8 cellular contexts compared by ENCODE assay signal in the genomic region with DNA sequence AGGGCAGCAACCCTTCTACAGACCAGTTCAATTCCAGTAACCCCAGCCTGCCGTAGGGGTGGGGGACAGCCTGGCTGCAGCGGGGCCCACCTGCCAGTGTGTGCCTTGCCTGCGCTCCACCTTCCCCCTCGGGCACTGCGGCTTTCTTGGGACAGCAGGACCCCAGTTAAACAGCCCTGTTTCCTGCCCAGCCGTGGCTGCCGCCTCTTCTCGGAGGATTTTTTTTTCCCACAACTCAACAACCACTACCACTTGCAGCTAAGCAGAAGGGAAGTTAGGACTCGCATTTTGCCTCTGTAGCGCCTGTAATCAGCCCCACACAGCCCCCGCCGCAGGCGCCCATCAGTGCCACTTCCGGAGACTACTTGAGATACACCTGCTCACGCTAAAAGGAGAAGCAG.
A peak's percentile ranks its signal among the peaks of the same experiment; 100 is the strongest.
DNase-seq lines count a peak whose midpoint lies in the region; ATAC-seq, FAIRE-seq and TF ChIP-seq lines count a peak whose summit lies in the region.

No MANE protein-coding gene starts in this region.

- TF ChIP-seq CTCF in HEK293 (tag by site-specific recombination; IDR thresholded peaks at IDR 0.05) (no peak), Peyer's patch (IDR thresholded peaks at IDR 0.05) (no peak), HFFc6 (IDR thresholded peaks at IDR 0.05) (no peak)

- intact Hi-C loops in CD4-positive, alpha-beta memory T cell (cut with micrococcal nuclease): no loop called here
- intact Hi-C loops in dendritic cell treated with granulocyte-macrophage colony-stimulating factor and Interleukin-4, amounts not matched to agents 40 ng/mL and 50 ng/mL, for 4 days (cut with micrococcal nuclease): no loop called here

- ATAC-seq in HG03460 (IDR thresholded peaks at IDR 0.05; ENCODE audit: unreplicated experiment): no peak

- no peaks in the 10 kb centered on the region for H3K9me3 Mint-ChIP-seq in CD4-positive, alpha-beta memory T cell
- H3K9me3 Mint-ChIP-seq in dendritic cell treated with granulocyte-macrophage colony-stimulating factor and Interleukin-4, amounts not matched to agents 40 ng/mL and 50 ng/mL, for 4 days: no peaks in the 10 kb centered on the region
- H3K9me3 Mint-ChIP-seq in HFFc6: no peaks in the 10 kb centered on the region

- no peak overlapping the region for H3K27ac ChIP-seq in CD4-positive, alpha-beta memory T cell (ENCODE audit: low read depth, low read length)
- no peak overlapping the region for H3K27ac ChIP-seq in HEK293 (ENCODE audit: extremely low read depth, low read depth, low read length)
- peak overlapping the region in 2 of 4 donors; percentile 15 to 73 for H3K27ac ChIP-seq in Peyer's patch

- no peaks in the 10 kb centered on the region for H3K27me3 Mint-ChIP-seq in CD4-positive, alpha-beta memory T cell
- peaks cover 16% of the 10 kb centered on the region for H3K27me3 Mint-ChIP-seq in dendritic cell treated with granulocyte-macrophage colony-stimulating factor and Interleukin-4, amounts not matched to agents 40 ng/mL and 50 ng/mL, for 4 days
- no peaks in the 10 kb centered on the region for H3K27me3 Mint-ChIP-seq in HFFc6 (ENCODE audit: insufficient read depth)

- peak overlapping the region in 5 of 7 donors; percentile 41 to 70 (median 47) for H3K27ac Mint-ChIP-seq in CD4-positive, alpha-beta memory T cell
- H3K27ac Mint-ChIP-seq in dendritic cell treated with granulocyte-macrophage colony-stimulating factor and Interleukin-4, amounts not matched to agents 40 ng/mL and 50 ng/mL, for 4 days: peak overlapping the region; percentile 46
- no peak overlapping the region for H3K27ac Mint-ChIP-seq in HFFc6

- H3K4me1 ChIP-seq in CD4-positive, alpha-beta memory T cell (ENCODE audit: insufficient read depth, low read length): peaks cover 25% of the 10 kb centered on the region
- H3K4me1 ChIP-seq in HEK293 (ENCODE audit: control insufficient read depth, insufficient read depth, low read length): no peaks in the 10 kb centered on the region; the same call in 1 of the 2 replicates
- peaks cover 3 to 17% (median 14%) of the 10 kb centered on the region in 4 donors for H3K4me1 ChIP-seq in Peyer's patch

- no peaks in the 10 kb centered on the region for H3K9me3 ChIP-seq in CD4-positive, alpha-beta memory T cell (ENCODE audit: control insufficient read depth in 1 of 2, low read length in 2 of 2)
- no peaks in the 10 kb centered on the region for H3K9me3 ChIP-seq in HEK293 (ENCODE audit: control insufficient read depth, insufficient read depth, low read depth, low read length)
- H3K9me3 ChIP-seq in Peyer's patch: no peaks in the 10 kb centered on the region

- CTCF ChIA-PET in CD4-positive, alpha-beta memory T cell (lab: Charles Lee; ENCODE audit: partially characterized antibody): no interaction called here
- CTCF ChIA-PET in HEK293 (lab: Yijun Ruan, JAX): interaction anchor here (0.6 to 0.8 kb wide), 2 partner anchors 54 to 164 kb away, joined by 3 read pairs; no protein-coding TSS in a partner anchor

- no peak overlapping the region for H3K4me3 ChIP-seq in CD4-positive, alpha-beta memory T cell (ENCODE audit: low read length in 2 of 2)
- H3K4me3 ChIP-seq in HEK293 (ENCODE audit: low read depth, low read length): no peak overlapping the region
- H3K4me3 ChIP-seq in Peyer's patch: no peak overlapping the region

- POLR2A ChIA-PET in CD4-positive, alpha-beta memory T cell (lab: Charles Lee; ENCODE audit: partially characterized antibody): interaction anchor here (0.5 kb wide), 1 partner anchor 940 kb away, joined by 3 read pairs; no protein-coding TSS in a partner anchor
- POLR2A ChIA-PET in HEK293 (lab: Yijun Ruan, JAX): no interaction called here

- peaks cover 0 to 3% of the 10 kb centered on the region in 2 donors for H3K36me3 Mint-ChIP-seq in CD4-positive, alpha-beta memory T cell
- peaks cover 11% of the 10 kb centered on the region for H3K36me3 Mint-ChIP-seq in dendritic cell treated with granulocyte-macrophage colony-stimulating factor and Interleukin-4, amounts not matched to agents 40 ng/mL and 50 ng/mL, for 4 days (ENCODE audit: low read depth)
- no peaks in the 10 kb centered on the region for H3K36me3 Mint-ChIP-seq in HFFc6 (ENCODE audit: low read depth)

- no peaks in the 10 kb centered on the region for H3K36me3 ChIP-seq in CD4-positive, alpha-beta memory T cell (ENCODE audit: insufficient read depth, low read length)
- H3K36me3 ChIP-seq in HEK293 (ENCODE audit: control insufficient read depth in 2 of 2, insufficient read depth in 1 of 2, low read length in 2 of 2): peaks cover 0 to 6% of the 10 kb centered on the region in 2 experiments; a peak in 1 of 3 replicates
- H3K36me3 ChIP-seq in Peyer's patch: no peaks in the 10 kb centered on the region

- no peak for FAIRE-seq in frontal cortex (lab: Jason Lieb, UNC)

- no peaks in the 10 kb centered on the region for H3K27me3 ChIP-seq in CD4-positive, alpha-beta memory T cell (ENCODE audit: insufficient read depth, low read length)
- no peaks in the 10 kb centered on the region for H3K27me3 ChIP-seq in Peyer's patch

- DNase-seq in CD4-positive, alpha-beta memory T cell: peak in 1 of 5 donors; percentile 13
- DNase-seq in Peyer's patch (peak in 2 of 3 donors; percentile 75 to 80), HFFc6 (no peak), cerebellum (ENCODE audit: low spot score) (no peak), frontal cortex (ENCODE audit: low spot score in 2 of 2) (no peak)

- peak overlapping the region in 3 of 8 donors; percentile 25 to 62 (median 26) for H3K4me3 Mint-ChIP-seq in CD4-positive, alpha-beta memory T cell
- no peak overlapping the region for H3K4me3 Mint-ChIP-seq in dendritic cell treated with granulocyte-macrophage colony-stimulating factor and Interleukin-4, amounts not matched to agents 40 ng/mL and 50 ng/mL, for 4 days
- H3K4me3 Mint-ChIP-seq in HFFc6: no peak overlapping the region

- peaks cover 12 to 37% (median 23%) of the 10 kb centered on the region in 4 donors for H3K4me1 Mint-ChIP-seq in CD4-positive, alpha-beta memory T cell
- H3K4me1 Mint-ChIP-seq in dendritic cell treated with granulocyte-macrophage colony-stimulating factor and Interleukin-4, amounts not matched to agents 40 ng/mL and 50 ng/mL, for 4 days (ENCODE audit: low read depth): peaks cover 34% of the 10 kb centered on the region
- H3K4me1 Mint-ChIP-seq in HFFc6 (ENCODE audit: low read depth): peaks cover 21% of the 10 kb centered on the region

- TF ChIP-seq POLR2A in Peyer's patch (IDR thresholded peaks at IDR 0.05): no peak

TF ChIP-seq in HEK293, 187 proteins besides CTCF, POLR2A, EP300 and RAD21:
- no peak for TF ChIP-seq ZNF521 (tag by site-specific recombination; IDR thresholded peaks at IDR 0.05)
- peak; percentile 60 for TF ChIP-seq ZFP69B (tag by site-specific recombination; IDR thresholded peaks at IDR 0.05)
- TF ChIP-seq SCRT1 (tag by site-specific recombination; IDR thresholded peaks at IDR 0.05; ENCODE audit: borderline replicate concordance): no peak
- TF ChIP-seq ZXDB (tag by site-specific recombination; IDR thresholded peaks at IDR 0.05): no peak
- TF ChIP-seq ZNF16 (tag by site-specific recombination; IDR thresholded peaks at IDR 0.05; ENCODE audit: low read depth): no peak
- TF ChIP-seq, protein P1, sequence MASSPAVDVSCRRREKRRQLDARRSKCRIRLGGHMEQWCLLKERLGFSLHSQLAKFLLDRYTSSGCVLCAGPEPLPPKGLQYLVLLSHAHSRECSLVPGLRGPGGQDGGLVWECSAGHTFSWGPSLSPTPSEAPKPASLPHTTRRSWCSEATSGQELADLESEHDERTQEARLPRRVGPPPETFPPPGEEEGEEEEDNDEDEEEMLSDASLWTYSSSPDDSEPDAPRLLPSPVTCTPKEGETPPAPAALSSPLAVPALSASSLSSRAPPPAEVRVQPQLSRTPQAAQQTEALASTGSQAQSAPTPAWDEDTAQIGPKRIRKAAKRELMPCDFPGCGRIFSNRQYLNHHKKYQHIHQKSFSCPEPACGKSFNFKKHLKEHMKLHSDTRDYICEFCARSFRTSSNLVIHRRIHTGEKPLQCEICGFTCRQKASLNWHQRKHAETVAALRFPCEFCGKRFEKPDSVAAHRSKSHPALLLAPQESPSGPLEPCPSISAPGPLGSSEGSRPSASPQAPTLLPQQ (tag by site-specific recombination; IDR thresholded peaks at IDR 0.05): peak; percentile 52; the same call in 1 of the 2 replicates

Comparison
In these comparisons a context has a peak if more than half of its experiments do, and no peak if none do; other contexts are left out.
1. DNase-seq: peak in Peyer's patch (2 of 3); none in HFFc6 (single experiment), cerebellum (single experiment) and frontal cortex (0 of 2).